In the genomic region with DNA sequence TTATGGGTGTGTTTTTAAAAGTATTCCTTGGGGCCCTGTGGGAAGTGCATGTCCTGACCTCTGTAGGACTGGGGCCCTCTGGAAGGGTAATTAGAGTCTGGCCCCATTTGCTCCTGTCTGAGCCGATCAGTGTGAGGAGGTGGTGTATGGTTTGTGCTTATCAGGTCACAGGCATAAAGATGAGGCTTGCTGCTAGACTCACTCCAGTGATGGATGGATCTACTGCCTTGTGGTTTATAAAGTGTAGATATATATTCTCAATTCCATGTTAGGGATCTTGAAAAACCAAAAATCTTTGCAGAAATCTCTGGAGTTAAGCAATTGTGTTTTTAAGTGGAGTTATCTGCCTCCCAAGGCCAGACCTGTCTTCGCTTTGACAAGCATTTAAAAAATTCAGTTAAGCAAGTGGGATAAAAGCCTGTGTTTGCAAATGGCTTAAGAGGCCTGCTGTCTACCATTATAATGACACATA, we compare ENCODE assay signal across 19 cellular contexts.
DNase-seq lines count a peak whose midpoint lies in the region; ATAC-seq, FAIRE-seq and TF ChIP-seq lines count a peak whose summit lies in the region.
"Had no signal": no experiment of that assay in that cellular context is flagged by ENCODE, and none has a peak within 500 bp of the region (broad histone marks: within the 10 kb centered on the region; RNA-seq: fewer than 3 reads in every experiment).

No MANE protein-coding gene starts in this region.

- H3K36me3 Mint-ChIP-seq in astrocyte (ENCODE audit: low read depth, unreplicated experiment) (peaks cover 4% of the 10 kb centered on the region), osteocyte (ENCODE audit: unreplicated experiment) (peaks cover 12% of the 10 kb centered on the region)
- H3K36me3 Mint-ChIP-seq in activated CD8-positive, alpha-beta T cell treated with anti-CD3 and anti-CD28 coated beads for 36 hours (ENCODE audit: low read depth): no peaks in the 10 kb centered on the region
- H3K36me3 Mint-ChIP-seq: stimulated activated effector memory CD8-positive, alpha-beta T cell treated with anti-CD3 and anti-CD28 coated beads, Interleukin-12 subunit alpha, Interleukin-12 subunit beta, amount 100 ng/mL, for 72 hours had no signal

- H3K79me2 ChIP-seq in astrocyte (ENCODE audit: insufficient read depth, low read length): peaks cover 9% of the 10 kb centered on the region

- no peaks in the 10 kb centered on the region for H3K27me3 ChIP-seq in astrocyte (ENCODE audit: insufficient read depth, low read length)

- no peak overlapping the region for H3K4me2 ChIP-seq in astrocyte (ENCODE audit: low read length)

- H3K4me3 ChIP-seq in AG09309 (ENCODE audit: control insufficient read depth, low read depth, low read length) (no peak overlapping the region), astrocyte (ENCODE audit: insufficient read depth, low read depth, low read length) (no peak overlapping the region)

- H3K9me3 ChIP-seq in astrocyte (ENCODE audit: insufficient read depth, low read depth, low read length): no peaks in the 10 kb centered on the region

- peaks cover 5% of the 10 kb centered on the region for H4K20me1 ChIP-seq in astrocyte (ENCODE audit: insufficient read depth, low read length)

- H3K4me1 Mint-ChIP-seq in astrocyte (ENCODE audit: low read depth, unreplicated experiment): peaks cover 31% of the 10 kb centered on the region
- peaks cover 41% of the 10 kb centered on the region for H3K4me1 Mint-ChIP-seq in osteocyte (ENCODE audit: unreplicated experiment)
- H3K4me1 Mint-ChIP-seq in activated CD8-positive, alpha-beta T cell treated with anti-CD3 and anti-CD28 coated beads for 36 hours (ENCODE audit: low read depth): no peaks in the 10 kb centered on the region
- H3K4me1 Mint-ChIP-seq: neural crest cell; stimulated activated effector memory CD8-positive, alpha-beta T cell treated with anti-CD3 and anti-CD28 coated beads, Interleukin-12 subunit alpha, Interleukin-12 subunit beta, amount 100 ng/mL, for 72 hours had no signal

- H3K4me3 Mint-ChIP-seq in astrocyte (ENCODE audit: unreplicated experiment) (no peak overlapping the region), osteocyte (ENCODE audit: unreplicated experiment) (no peak overlapping the region)
- no peak overlapping the region for H3K4me3 Mint-ChIP-seq in activated CD8-positive, alpha-beta T cell treated with anti-CD3 and anti-CD28 coated beads for 36 hours
- H3K4me3 Mint-ChIP-seq: neural crest cell; stimulated activated effector memory CD8-positive, alpha-beta T cell treated with anti-CD3 and anti-CD28 coated beads, Interleukin-12 subunit alpha, Interleukin-12 subunit beta, amount 100 ng/mL, for 72 hours had no signal

- no peaks in the 10 kb centered on the region for H3K36me3 ChIP-seq in astrocyte (ENCODE audit: insufficient read depth, low read length)

- POLR2A ChIA-PET in activated CD8-positive, alpha-beta T cell treated with anti-CD3 and anti-CD28 coated beads for 36 hours (lab: Charles Lee): no interaction called here

- H3K27ac ChIP-seq in astrocyte (ENCODE audit: low read depth, low read length): no peak overlapping the region

- no peak overlapping the region for H3K9ac ChIP-seq in astrocyte (ENCODE audit: low read length)

- H3K27me3 Mint-ChIP-seq in astrocyte (ENCODE audit: low read depth, unreplicated experiment) (no peaks in the 10 kb centered on the region), osteocyte (ENCODE audit: unreplicated experiment) (no peaks in the 10 kb centered on the region)
- no peaks in the 10 kb centered on the region for H3K27me3 Mint-ChIP-seq in activated CD8-positive, alpha-beta T cell treated with anti-CD3 and anti-CD28 coated beads for 36 hours

- DNase-seq in AG09309 (ENCODE audit: low read depth) (peak; percentile 61), astrocyte (ENCODE audit: low read depth) (peak; percentile 87), left cardiac atrium (no peak), osteocyte (ENCODE audit: extremely low spot score, unreplicated experiment) (no peak), inferior parietal cortex (ENCODE audit: extremely low spot score) (no peak)
- no peak for DNase-seq in activated CD8-positive, alpha-beta T cell treated with anti-CD3 and anti-CD28 coated beads for 36 hours
- DNase-seq: activated effector memory CD4-positive, alpha-beta T cell treated with Interleukin-2 at 50 U/mL for 16 hours; effector CD4-positive, alpha-beta T cell; foreskin fibroblast; GDM1; NCI-H748 treated with DMSO at 0.1 percent for 48 hours; SW 1271 had no signal

- CTCF ChIA-PET in activated CD8-positive, alpha-beta T cell treated with anti-CD3 and anti-CD28 coated beads for 36 hours (lab: Charles Lee): no interaction called here

- H3K27ac Mint-ChIP-seq in astrocyte (ENCODE audit: unreplicated experiment) (no peak overlapping the region), osteocyte (ENCODE audit: unreplicated experiment) (peak overlapping the region; percentile 7)
- H3K27ac Mint-ChIP-seq in activated CD8-positive, alpha-beta T cell treated with anti-CD3 and anti-CD28 coated beads for 36 hours: no peak overlapping the region
- H3K27ac Mint-ChIP-seq: stimulated activated effector memory CD8-positive, alpha-beta T cell treated with anti-CD3 and anti-CD28 coated beads, Interleukin-12 subunit alpha, Interleukin-12 subunit beta, amount 100 ng/mL, for 72 hours had no signal

- H3K4me1 ChIP-seq in astrocyte (ENCODE audit: insufficient read depth, low read length): peaks cover 6% of the 10 kb centered on the region

- no peak for TF ChIP-seq CTCF in AG09309 (IDR thresholded peaks at IDR 0.05; ENCODE audit: control insufficient read depth, insufficient read depth, low read depth, low read length, missing control alignments)
- no peak for TF ChIP-seq CTCF in astrocyte (IDR thresholded peaks at IDR 0.05; ENCODE audit: insufficient read depth, low read depth, low read length)
- no peak for TF ChIP-seq CTCF in osteocyte (IDR thresholded peaks at IDR 0.05)
- no peak for TF ChIP-seq CTCF in activated CD8-positive, alpha-beta T cell treated with anti-CD3 and anti-CD28 coated beads for 36 hours (IDR thresholded peaks at IDR 0.05)

- H2AFZ ChIP-seq in astrocyte (ENCODE audit: low read depth, low read length): no peak overlapping the region

- intact Hi-C loops in left cardiac atrium (cut with DNase I): no loop called here
- intact Hi-C loops in activated CD8-positive, alpha-beta T cell treated with anti-CD3 and anti-CD28 coated beads for 36 hours (cut with micrococcal nuclease): no loop called here

- H3K9me3 Mint-ChIP-seq in astrocyte (ENCODE audit: unreplicated experiment) (peaks cover 12% of the 10 kb centered on the region), osteocyte (ENCODE audit: unreplicated experiment) (peaks cover 16% of the 10 kb centered on the region)
- H3K9me3 Mint-ChIP-seq in activated CD8-positive, alpha-beta T cell treated with anti-CD3 and anti-CD28 coated beads for 36 hours: peaks cover 8% of the 10 kb centered on the region

- FAIRE-seq in astrocyte (lab: Jason Lieb, UNC): no peak
- FAIRE-seq: RCC 7860, urothelium cell line had no signal

- ATAC-seq in left cardiac atrium: peak; percentile 72 to 75
- ATAC-seq in activated CD8-positive, alpha-beta T cell treated with anti-CD3 and anti-CD28 coated beads for 36 hours: no peak
- no peak for ATAC-seq in GM18502 (IDR thresholded peaks at IDR 0.05; ENCODE audit: poor library complexity, unreplicated experiment)
- no peak for ATAC-seq in HG03571 (IDR thresholded peaks at IDR 0.05; ENCODE audit: unreplicated experiment)
- ATAC-seq: HCT116; stimulated activated effector memory CD8-positive, alpha-beta T cell treated with anti-CD3 and anti-CD28 coated beads, Interleukin-12 subunit alpha, Interleukin-12 subunit beta, amount 100 ng/mL, for 72 hours had no signal

Comparison
In these comparisons a context has a peak if more than half of its experiments do, and no peak if none do; other contexts are left out.
1. DNase-seq: peak in AG09309 (single experiment) and astrocyte (single experiment); none in left cardiac atrium (single experiment), osteocyte (single experiment), activated CD8-positive, alpha-beta T cell treated with anti-CD3 and anti-CD28 coated beads for 36 hours (single experiment) and inferior parietal cortex (single experiment).
2. ATAC-seq: peak in left cardiac atrium (2 of 2); none in activated CD8-positive, alpha-beta T cell treated with anti-CD3 and anti-CD28 coated beads for 36 hours (single experiment), GM18502 (single experiment) and HG03571 (single experiment).